ENCODE assay signal across 18 cellular contexts in genomic region chr15:91270747-91271146, GRCh38.
DNase-seq lines count a peak whose midpoint lies in the region; ATAC-seq, FAIRE-seq and TF ChIP-seq lines count a peak whose summit lies in the region.
"Had no signal": no experiment of that assay in that cellular context is flagged by ENCODE, and none has a peak within 500 bp of the region (broad histone marks: within the 10 kb centered on the region; RNA-seq: fewer than 3 reads in every experiment).

No MANE protein-coding gene starts in this region.

- H3K79me2 ChIP-seq in K562 (ENCODE audit: control insufficient read depth, insufficient read depth, low read length) = no peaks in the 10 kb centered on the region

- no peak for FAIRE-seq in K562 (lab: Jason Lieb, UNC)
- FAIRE-seq: A549, H1 had no signal

- H3K9ac ChIP-seq in K562 (ENCODE audit: insufficient read depth in 1 of 2, low read depth in 2 of 2, low read length in 2 of 2) (no peak overlapping the region), mesenchymal stem cell (ENCODE audit: low read length) (no peak overlapping the region)
- H3K9ac ChIP-seq: BLaER1 treated with 17β-estradiol and CSF1 and Interleukin-3, amounts not matched to agents 10 nM and 100 nM; GM23248 had no signal

- H3K4me3 Mint-ChIP-seq in stimulated activated naive B cell treated with anti-CD40 and anti-IgM and Interleukin-4, amounts not matched to agents 10 μg/mL and 1 μg/mL and 100 μg/mL, for 72 hours = no peak overlapping the region
- no peak overlapping the region for H3K4me3 Mint-ChIP-seq in T-cell
- H3K4me3 Mint-ChIP-seq: CD4-positive, alpha-beta T cell; CD8-positive, alpha-beta memory T cell had no signal

- no peak overlapping the region for H2BK5ac ChIP-seq in mesenchymal stem cell (ENCODE audit: low read depth, low read length, poor library complexity, severe bottlenecking)

- TF ChIP-seq RAD21 in K562 (CRISPR knock-in tag; conservative IDR thresholded peaks at IDR 0.05 in 1 of 2, IDR thresholded peaks at IDR 0.05 in 1 of 2) = no peak

- H3K27ac ChIP-seq in K562 (ENCODE audit: extremely low read depth, low read depth, low read length) (no peak overlapping the region), mesenchymal stem cell (ENCODE audit: low read length, poor library complexity, severe bottlenecking) (no peak overlapping the region)
- H3K27ac ChIP-seq: A549; BLaER1 treated with 17β-estradiol and CSF1 and Interleukin-3, amounts not matched to agents 10 nM and 100 nM; GM23248 had no signal

- H3K36me3 ChIP-seq in K562 (ENCODE audit: control insufficient read depth, insufficient read depth, low read length) (no peaks in the 10 kb centered on the region), mesenchymal stem cell (ENCODE audit: control insufficient read depth in 1 of 2, insufficient read depth in 2 of 2, low read depth in 1 of 2, low read length in 2 of 2) (no peaks in the 10 kb centered on the region)
- H3K36me3 ChIP-seq: BE2C; BLaER1 treated with 17β-estradiol and CSF1 and Interleukin-3, amounts not matched to agents 10 nM and 100 nM had no signal

- no peak overlapping the region for H2BK120ac ChIP-seq in mesenchymal stem cell (ENCODE audit: low read depth, low read length)

- H3K27me3 Mint-ChIP-seq in stimulated activated naive B cell treated with anti-CD40 and anti-IgM and Interleukin-4, amounts not matched to agents 10 μg/mL and 1 μg/mL and 100 μg/mL, for 72 hours = peaks cover 25 to 30% of the 10 kb centered on the region in 2 donors
- H3K27me3 Mint-ChIP-seq in T-cell = peaks cover 10 to 14% of the 10 kb centered on the region in 2 donors

- no peaks in the 10 kb centered on the region for H3K4me1 ChIP-seq in K562 (replicated peaks in 1 of 2; ENCODE audit: control insufficient read depth in 2 of 2, insufficient read depth in 2 of 2, low read length in 2 of 2)
- peaks cover 1% of the 10 kb centered on the region for H3K4me1 ChIP-seq in mesenchymal stem cell (ENCODE audit: control insufficient read depth, insufficient read depth, low read depth, low read length)
- H3K4me1 ChIP-seq: A549, BE2C had no signal

- DNase-seq in K562 (ENCODE audit: extremely low read depth in 1 of 4, low spot score in 3 of 4) = no peak
- no peak for DNase-seq in mesenchymal stem cell
- DNase-seq in stimulated activated naive B cell treated with anti-CD40 and anti-IgM and Interleukin-4, amounts not matched to agents 10 μg/mL and 1 μg/mL and 100 μg/mL, for 72 hours = no peak
- no peak for DNase-seq in activated CD4-positive, alpha-beta T cell treated with anti-CD3 and anti-CD28 coated beads for 1 hour
- DNase-seq in T-cell = no peak
- no peak for DNase-seq in NCI-H1694 treated with DMSO at 0.1 percent for 48 hours (lab: John Stamatoyannopoulos, UW)
- DNase-seq: 8988T; BE2C; Calu3; CD4-positive, alpha-beta T cell; CD8-positive, alpha-beta memory T cell; DND-41; GM23248; H7 had no signal

- no peak overlapping the region for H4K8ac ChIP-seq in mesenchymal stem cell (ENCODE audit: low read length)

- no peak overlapping the region for H3K23ac ChIP-seq in mesenchymal stem cell (ENCODE audit: low read length in 2 of 2)

- in situ Hi-C loops in K562 (cut with MboI) = loop anchor here (5.0 kb wide), 1 partner anchor 213 kb away; no protein-coding TSS in a partner anchor

- ATAC-seq in K562 (no peak), T-cell (replicated peaks in 1 of 4) (no peak)
- no peak for ATAC-seq in stimulated activated naive B cell treated with anti-CD40 and anti-IgM and Interleukin-4, amounts not matched to agents 10 μg/mL and 1 μg/mL and 100 μg/mL, for 72 hours (replicated peaks)

- intact Hi-C loops in K562 (cut with micrococcal nuclease) = loop anchor here (1.0 to 5.0 kb wide), 4 partner anchors 43 to 978 kb away; partner anchors contain the start of gene HDDC3

- no TSS peak for BruUV-seq in K562 (replicated peaks; lab: Mats Ljungman, UMichigan)

- H3K27me3 ChIP-seq in K562 (ENCODE audit: control insufficient read depth in 2 of 2, insufficient read depth in 2 of 2, low read length in 2 of 2) (peaks cover 5 to 10% of the 10 kb centered on the region in 2 experiments; a peak in 3 of 5 replicates), mesenchymal stem cell (ENCODE audit: control insufficient read depth in 1 of 2, insufficient read depth in 1 of 2, low read length in 2 of 2) (peaks cover 7 to 52% of the 10 kb centered on the region in 2 experiments)
- H3K27me3 ChIP-seq: BLaER1 treated with 17β-estradiol and CSF1 and Interleukin-3, amounts not matched to agents 10 nM and 100 nM had no signal

- H2BK12ac ChIP-seq in mesenchymal stem cell (ENCODE audit: low read length in 2 of 2) = no peak overlapping the region

- H3K4me2 ChIP-seq in K562 (ENCODE audit: insufficient read depth, low read length) = no peak overlapping the region
- no peak overlapping the region for H3K4me2 ChIP-seq in mesenchymal stem cell (ENCODE audit: low read length, poor library complexity, severe bottlenecking)
- H3K4me2 ChIP-seq: A549; BLaER1 treated with 17β-estradiol and CSF1 and Interleukin-3, amounts not matched to agents 10 nM and 100 nM had no signal

- no peak overlapping the region for H3K4me3 ChIP-seq in K562
- H3K4me3 ChIP-seq in mesenchymal stem cell (ENCODE audit: insufficient read depth in 1 of 2, low read depth in 1 of 2, low read length in 2 of 2) = no peak overlapping the region
- H3K4me3 ChIP-seq: A549; BLaER1 treated with 17β-estradiol and CSF1 and Interleukin-3, amounts not matched to agents 10 nM and 100 nM; GM23248 had no signal

- no peak overlapping the region for H2BK15ac ChIP-seq in mesenchymal stem cell (ENCODE audit: low read depth, poor library complexity, severe bottlenecking)

- H2AK5ac ChIP-seq in mesenchymal stem cell (ENCODE audit: low read length, severe bottlenecking) = no peak overlapping the region

- POLR2A ChIA-PET in K562 (lab: Yijun Ruan, JAX) (no interaction called here), T-cell (lab: Charles Lee) (no interaction called here)

- no peaks in the 10 kb centered on the region for H4K20me1 ChIP-seq in K562 (replicated peaks; ENCODE audit: control insufficient read depth, insufficient read depth, low read length)
- H4K20me1 ChIP-seq: BLaER1 treated with 17β-estradiol and CSF1 and Interleukin-3, amounts not matched to agents 10 nM and 100 nM had no signal

- H3K4ac ChIP-seq in mesenchymal stem cell (ENCODE audit: low read depth in 1 of 2, low read length in 2 of 2) = no peak overlapping the region

- H3K36me3 Mint-ChIP-seq in stimulated activated naive B cell treated with anti-CD40 and anti-IgM and Interleukin-4, amounts not matched to agents 10 μg/mL and 1 μg/mL and 100 μg/mL, for 72 hours = no peaks in the 10 kb centered on the region
- no peaks in the 10 kb centered on the region for H3K36me3 Mint-ChIP-seq in T-cell
- H3K36me3 Mint-ChIP-seq: CD14-positive monocyte; CD8-positive, alpha-beta memory T cell had no signal

- no peak for TF ChIP-seq EP300 in K562 (IDR thresholded peaks at IDR 0.05; ENCODE audit: low read length)

- CTCF ChIA-PET in K562 (lab: Yijun Ruan, JAX; ENCODE audit: low intra/inter-chr PET ratio) (interaction anchor here (0.6 kb wide), 1 partner anchor 1382 kb away, joined by 3 read pairs; no protein-coding TSS in a partner anchor), T-cell (lab: Charles Lee) (interaction anchor here in 1 of 2 donors (0.6 to 1.2 kb wide), 2 partner anchors 314 to 767 kb away, joined by 3 read pairs; no protein-coding TSS in a partner anchor)

- WGBS in K562 (ENCODE audit: insufficient coverage, low coverage, missing lambda C conversion rate) = 2% methylated on average over 14 of the region's 15 CpGs
- 90% methylated on average over 15 of the region's 15 CpGs for WGBS in mesenchymal stem cell

- H3K79me1 ChIP-seq in mesenchymal stem cell (replicated peaks; ENCODE audit: low read length, poor library complexity, severe bottlenecking) = no peaks in the 10 kb centered on the region

- no peaks in the 10 kb centered on the region for H3K9me3 ChIP-seq in K562 (replicated peaks; ENCODE audit: control insufficient read depth, insufficient read depth, low read depth, low read length)
- H3K9me3 ChIP-seq in mesenchymal stem cell (ENCODE audit: control insufficient read depth, low read length) = peaks cover 6% of the 10 kb centered on the region
- H3K9me3 ChIP-seq: BE2C had no signal

- no peaks in the 10 kb centered on the region for H3K9me3 Mint-ChIP-seq in stimulated activated naive B cell treated with anti-CD40 and anti-IgM and Interleukin-4, amounts not matched to agents 10 μg/mL and 1 μg/mL and 100 μg/mL, for 72 hours
- peaks cover 0 to under 1% (median 0%) of the 10 kb centered on the region in 3 donors for H3K9me3 Mint-ChIP-seq in T-cell
- H3K9me3 Mint-ChIP-seq: CD4-positive, alpha-beta T cell; CD8-positive, alpha-beta memory T cell had no signal

- no peaks in the 10 kb centered on the region for H3K9me1 ChIP-seq in K562 (ENCODE audit: control insufficient read depth, insufficient read depth, low read length)

- TF ChIP-seq POLR2A in K562 (conservative IDR thresholded peaks at IDR 0.05) = no peak

- H4K91ac ChIP-seq in mesenchymal stem cell (ENCODE audit: low read length) = peak overlapping the region; percentile 39

- no peak overlapping the region for H3K18ac ChIP-seq in mesenchymal stem cell (ENCODE audit: low read depth in 1 of 2, low read length in 2 of 2)

- H3K14ac ChIP-seq in mesenchymal stem cell (ENCODE audit: low read length in 2 of 2) = no peak overlapping the region

- peak overlapping the region; percentile 16 for H3K27ac Mint-ChIP-seq in stimulated activated naive B cell treated with anti-CD40 and anti-IgM and Interleukin-4, amounts not matched to agents 10 μg/mL and 1 μg/mL and 100 μg/mL, for 72 hours
- H3K27ac Mint-ChIP-seq in T-cell = no peak overlapping the region
- H3K27ac Mint-ChIP-seq: CD14-positive monocyte; CD4-positive, alpha-beta T cell had no signal

- H2AFZ ChIP-seq in K562 (ENCODE audit: low read depth, low read length) (no peak overlapping the region), mesenchymal stem cell (ENCODE audit: low read depth, low read length) (no peak overlapping the region)
- H2AFZ ChIP-seq: GM23248 had no signal

- TF ChIP-seq CTCF in K562 (IDR thresholded peaks at IDR 0.05 in 2 of 3, conservative IDR thresholded peaks at IDR 0.05 in 1 of 3; ENCODE audit: insufficient read depth in 2 of 3, low read depth in 1 of 3, low read length in 3 of 3) = no peak

- H3K4me1 Mint-ChIP-seq in stimulated activated naive B cell treated with anti-CD40 and anti-IgM and Interleukin-4, amounts not matched to agents 10 μg/mL and 1 μg/mL and 100 μg/mL, for 72 hours = peaks cover 0 to 2% of the 10 kb centered on the region in 2 donors
- H3K4me1 Mint-ChIP-seq in T-cell = peaks cover 0 to 9% (median 6%) of the 10 kb centered on the region in 3 donors

TF ChIP-seq in K562, 482 proteins besides CTCF, POLR2A, EP300 and RAD21:
- no peak for TF ChIP-seq SRSF7 (optimal IDR thresholded peaks at IDR 0.05; ENCODE audit: low read depth, low read length)
- TF ChIP-seq ESRRA (IDR thresholded peaks at IDR 0.05; ENCODE audit: borderline replicate concordance, low read depth) = no peak
- TF ChIP-seq ZNF263 (CRISPR knock-in tag; IDR thresholded peaks at IDR 0.05; ENCODE audit: borderline replicate concordance) = peak; percentile 88
